Comparison of ENCODE assay signal across 27 cellular contexts in genomic region chr17:71315568-71315967, GRCh38.
"Had no signal": no experiment of that assay in that cellular context is flagged by ENCODE, and none has a peak within 500 bp of the region (broad histone marks: within the 10 kb centered on the region; RNA-seq: fewer than 3 reads in every experiment).

No MANE protein-coding gene starts in this region.

- DNase-seq: activated CD4-positive, alpha-beta T cell treated with anti-CD3 and anti-CD28 coated beads for 36 hours; activated CD4-positive, alpha-beta T cell treated with anti-CD3 and anti-CD28 coated beads, Interleukin-2, amount 10 ng/mL, durations not matched to agents 7 days and 5 days; activated CD4-positive, alpha-beta T cell treated with anti-CD3 and anti-CD28 coated beads, Interleukin-2, amount 50 U/mL, for 48 hours; activated CD8-positive, alpha-beta T cell treated with anti-CD3 and anti-CD28 coated beads, Interleukin-2, amount 10 ng/mL, durations not matched to agents 7 days and 5 days; activated gamma-delta T cell; activated naive CD4-positive, alpha-beta T cell treated with Interleukin-2 at 50 U/mL for 16 hours; activated naive CD8-positive, alpha-beta T cell treated with anti-CD3 and anti-CD28 coated beads, Interleukin-2, amount 10 ng/mL, durations not matched to agents 7 days and 5 days; activated T-cell treated with anti-CD3 and anti-CD28 coated beads, Interleukin-2, amount 50 U/mL, for 24 hours; central memory CD4-positive, alpha-beta T cell; Karpas-422; NCI-H1105; NCI-H1417 treated with DMSO at 0.1 percent for 48 hours; NCI-H187 treated with DMSO at 0.1 percent for 48 hours; NCI-H2081; NCI-H345; NCI-H526; NCI-H82; NK-92 treated with Interleukin-12 subunit alpha and Interleukin-12 subunit beta, amount 100 ng/mL, for 24 hours; PC-3; Peyer's patch; RPMI8226; SHP77 treated with DMSO at 0.1 percent for 48 hours; SK-N-SH had no signal

- H3K9me3 ChIP-seq: Peyer's patch, SK-N-SH had no signal

- FAIRE-seq: bronchial epithelial cell had no signal

- H3K27ac ChIP-seq: Peyer's patch, SJSA1 had no signal

- ATAC-seq: activated CD4-positive, alpha-beta T cell treated with anti-CD3 and anti-CD28 coated beads for 36 hours; activated CD4-positive, CD25-positive, alpha-beta regulatory T cell treated with anti-CD3 and anti-CD28 coated beads, Interleukin-2, amount 50 U/mL, for 24 hours; activated CD8-positive, alpha-beta T cell treated with anti-CD3 and anti-CD28 coated beads, Interleukin-2, amount 10 ng/mL, durations not matched to agents 7 days and 5 days; PC-3; WTC11 had no signal

- H3K4me2 ChIP-seq: SK-N-SH had no signal

- H3K4me3 ChIP-seq: Peyer's patch, SJSA1 had no signal

- H3K4me1 ChIP-seq: Peyer's patch, SJSA1 had no signal
